ENCODE assay signal across 7 cellular contexts in the genomic region with DNA sequence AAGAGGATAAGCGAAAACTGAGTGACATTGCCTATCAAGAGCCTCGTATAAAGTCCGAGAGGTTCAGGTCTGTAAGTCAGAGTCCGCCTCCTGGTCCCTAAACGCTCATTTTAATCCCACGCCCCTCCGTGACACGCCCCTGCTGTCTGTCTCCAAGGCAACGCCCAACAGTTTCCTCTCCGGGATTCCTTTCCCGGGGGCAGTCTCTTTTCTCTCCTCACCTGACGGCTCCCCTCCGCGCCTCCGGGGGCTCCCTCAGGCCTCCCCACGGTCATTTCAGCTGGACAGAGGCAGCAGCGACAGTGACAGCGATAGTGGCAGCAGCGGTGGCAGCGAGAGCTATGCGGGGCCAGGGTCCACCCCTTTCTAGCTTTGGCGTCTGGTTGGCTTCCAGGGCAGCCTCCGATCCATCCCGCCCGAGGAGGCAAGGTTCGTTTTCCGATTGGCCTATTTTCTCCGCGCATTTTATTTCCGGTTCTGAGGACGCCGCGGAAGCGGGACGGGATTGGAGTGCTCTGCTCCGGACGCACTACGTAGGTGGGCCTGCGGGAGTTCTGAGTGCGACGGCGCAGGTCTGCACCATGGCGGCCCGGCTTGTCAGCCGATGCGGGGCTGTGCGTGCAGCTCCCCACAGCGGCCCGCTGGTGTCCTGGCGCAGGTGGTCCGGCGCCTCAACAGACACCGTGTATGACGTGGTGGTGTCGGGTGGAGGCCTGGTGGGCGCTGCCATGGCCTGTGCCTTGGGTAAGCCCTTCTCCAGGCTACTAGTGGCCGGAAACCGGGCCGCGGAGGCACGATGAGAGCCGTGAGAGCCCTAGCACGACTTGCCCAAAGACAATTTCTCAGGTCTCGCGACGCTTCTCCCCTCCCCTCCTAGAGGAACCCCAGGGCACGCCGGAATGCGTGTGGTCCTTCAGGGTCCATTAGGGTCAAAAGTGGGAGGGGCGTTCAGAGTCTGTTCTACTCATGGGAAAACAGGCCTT.
DNase-seq lines count a peak whose midpoint lies in the region; ATAC-seq and TF ChIP-seq lines count a peak whose summit lies in the region.

TSS of gene COQ6 (plus strand) at position 551 of the 983 bp plus-strand sequence. CDS start at position 582, 31 bp downstream.
A gene with protein sequence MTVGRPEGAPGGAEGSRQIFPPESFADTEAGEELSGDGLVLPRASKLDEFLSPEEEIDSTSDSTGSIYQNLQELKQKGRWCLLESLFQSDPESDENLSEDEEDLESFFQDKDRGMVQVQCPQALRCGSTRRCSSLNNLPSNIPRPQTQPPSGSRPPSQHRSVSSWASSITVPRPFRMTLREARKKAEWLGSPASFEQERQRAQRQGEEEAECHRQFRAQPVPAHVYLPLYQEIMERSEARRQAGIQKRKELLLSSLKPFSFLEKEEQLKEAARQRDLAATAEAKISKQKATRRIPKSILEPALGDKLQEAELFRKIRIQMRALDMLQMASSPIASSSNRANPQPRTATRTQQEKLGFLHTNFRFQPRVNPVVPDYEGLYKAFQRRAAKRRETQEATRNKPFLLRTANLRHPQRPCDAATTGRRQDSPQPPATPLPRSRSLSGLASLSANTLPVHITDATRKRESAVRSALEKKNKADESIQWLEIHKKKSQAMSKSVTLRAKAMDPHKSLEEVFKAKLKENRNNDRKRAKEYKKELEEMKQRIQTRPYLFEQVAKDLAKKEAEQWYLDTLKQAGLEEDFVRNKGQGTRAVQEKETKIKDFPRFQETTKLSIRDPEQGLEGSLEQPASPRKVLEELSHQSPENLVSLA (minus strand): TSS at position 343 of the 983 bp plus-strand sequence. CDS start 68 bp downstream, at position 275.

- peak; percentile 85 for TF ChIP-seq POLR2A in GM18505 (IDR thresholded peaks at IDR 0.05; ENCODE audit: borderline replicate concordance, extremely low read depth, insufficient read depth, insufficient read length)

- no peak for TF ChIP-seq CTCF in astrocyte of the spinal cord (IDR thresholded peaks at IDR 0.05; ENCODE audit: low read depth, low read length)
- peak; percentile 17 for TF ChIP-seq CTCF in retinal pigment epithelial cell (conservative IDR thresholded peaks at IDR 0.05; ENCODE audit: low read depth, low read length)

- H3K4me3 ChIP-seq in astrocyte of the spinal cord (ENCODE audit: low read depth, low read length) (peak within 1 kb of the TSS; percentile 94), retinal pigment epithelial cell (ENCODE audit: low read length) (peak within 1 kb of the TSS; percentile 76)

- peak; percentile 90 for DNase-seq in NCI-H2029 (lab: John Stamatoyannopoulos, UW)
- DNase-seq in T1000 (lab: John Stamatoyannopoulos, UW), result peak; percentile 95
- DNase-seq in astrocyte of the spinal cord (ENCODE audit: low read depth, low spot score), result peak; percentile 96
- peak; percentile 60 to 96 (median 92) for DNase-seq in hypothalamus (lab: John Stamatoyannopoulos, UW)
- peak; percentile 90 for DNase-seq in retinal pigment epithelial cell (ENCODE audit: low read depth)

- ATAC-seq in GM18505 (IDR thresholded peaks at IDR 0.05; ENCODE audit: unreplicated experiment) (peak; percentile 84), HG02973 (IDR thresholded peaks at IDR 0.05; ENCODE audit: unreplicated experiment) (peak; percentile 82)

- in situ Hi-C loops in astrocyte of the spinal cord (cut with HindIII; ENCODE audit: low sequenced_read_pairs), result no loop called here

Comparison
In these comparisons a context has a peak if more than half of its experiments do, and no peak if none do; other contexts are left out.
1. Peak in every context shown above with its lines: DNase-seq, ATAC-seq and H3K4me3 ChIP-seq.